ENCODE assay signal across 25 cellular contexts in the genomic region with DNA sequence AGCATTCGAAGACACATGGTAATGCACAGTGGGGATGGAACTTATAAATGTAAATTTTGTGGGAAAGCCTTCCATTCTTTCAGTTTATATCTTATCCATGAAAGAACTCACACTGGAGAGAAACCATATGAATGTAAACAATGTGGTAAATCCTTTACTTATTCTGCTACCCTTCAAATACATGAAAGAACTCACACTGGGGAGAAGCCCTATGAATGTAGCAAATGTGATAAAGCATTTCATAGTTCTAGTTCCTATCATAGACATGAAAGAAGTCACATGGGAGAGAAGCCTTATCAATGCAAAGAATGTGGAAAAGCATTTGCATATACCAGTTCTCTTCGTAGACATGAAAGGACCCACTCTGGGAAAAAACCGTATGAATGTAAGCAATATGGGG. TPM values are rescaled to one million over a fixed set of nuclear protein-coding genes. Genes with fewer than 3 reads are reported as not detected.
"Had no signal": no experiment of that assay in that cellular context is flagged by ENCODE, and none has a peak within 500 bp of the region (broad histone marks: within the 10 kb centered on the region; RNA-seq: fewer than 3 reads in every experiment).

No MANE protein-coding gene starts in this region.

- H3K4me3 Mint-ChIP-seq: activated naive CD4-positive, alpha-beta T cell treated with anti-CD3 and anti-CD28 coated beads, Interleukin-2, amount 50 U/mL, for 24 hours; naive thymus-derived CD8-positive, alpha-beta T cell had no signal

- H3K27me3 Mint-ChIP-seq: activated naive CD4-positive, alpha-beta T cell treated with anti-CD3 and anti-CD28 coated beads, Interleukin-2, amount 50 U/mL, for 24 hours; naive thymus-derived CD8-positive, alpha-beta T cell had no signal

- H3K4me1 Mint-ChIP-seq: activated naive CD4-positive, alpha-beta T cell treated with anti-CD3 and anti-CD28 coated beads, Interleukin-2, amount 50 U/mL, for 24 hours; naive thymus-derived CD8-positive, alpha-beta T cell had no signal

- H3K27ac ChIP-seq: adrenal gland, esophagus squamous epithelium, heart right ventricle, left ventricle myocardium inferior, ovary, sigmoid colon, tibial artery, VCaP had no signal

- H3K4me1 ChIP-seq: adrenal gland, esophagus squamous epithelium, heart right ventricle, left ventricle myocardium inferior, sigmoid colon, tibial artery had no signal

- DNase-seq: activated CD4-positive, alpha-beta T cell treated with anti-CD3 and anti-CD28 coated beads, Interleukin-2, amount 50 U/mL, for 1 hour; activated CD4-positive, CD25-positive, alpha-beta regulatory T cell treated with anti-CD3 and anti-CD28 coated beads, Interleukin-2, amount 50 U/mL, for 72 hours; activated CD8-positive, alpha-beta memory T cell treated with anti-CD3 and anti-CD28 coated beads, Interleukin-2, amount 50 U/mL, for 4 hours; activated gamma-delta T cell; activated T-cell treated with anti-CD3 and anti-CD28 coated beads, Interleukin-2, amount 50 U/mL, for 48 hours; adrenal gland; cerebellar nuclear complex; effector CD4-positive, alpha-beta T cell; esophagus squamous epithelium; heart right ventricle; immature natural killer cell; kidney glomerular epithelial cell; left ventricle myocardium inferior; mucosa of descending colon; ovary; sigmoid colon; stimulated activated naive CD4-positive, alpha-beta T cell treated with Interleukin-2 at 50 U/mL for 16 hours; substantia nigra; tibial artery had no signal

- H3K4me3 ChIP-seq: heart right ventricle, left ventricle myocardium inferior, mucosa of descending colon, ovary, sigmoid colon, tibial artery had no signal

- ATAC-seq: heart right ventricle; mucosa of descending colon; naive thymus-derived CD8-positive, alpha-beta T cell had no signal

- H3K27ac Mint-ChIP-seq: activated naive CD4-positive, alpha-beta T cell treated with anti-CD3 and anti-CD28 coated beads, Interleukin-2, amount 50 U/mL, for 24 hours; immature natural killer cell had no signal

- H3K36me3 ChIP-seq: ovary had no signal

- H3K27me3 ChIP-seq: adrenal gland, esophagus squamous epithelium, heart right ventricle, ovary, sigmoid colon, tibial artery had no signal

- FAIRE-seq: astrocyte, bronchial epithelial cell, urothelium cell line had no signal

- H3K9me3 Mint-ChIP-seq: activated naive CD4-positive, alpha-beta T cell treated with anti-CD3 and anti-CD28 coated beads, Interleukin-2, amount 50 U/mL, for 24 hours had no signal

RNA-seq across cellular contexts. Expression of a gene that starts 16.2 kb away (rescaled TPM):
- total RNA-seq: astrocyte had no signal

RNA-seq across cellular contexts. Expression of a gene that starts 23.7 kb away (rescaled TPM):
- total RNA-seq: astrocyte had no signal
